Comparison of ENCODE assay signal across 19 cellular contexts in genomic region chr7:4838626-4839334, GRCh38. TPM values are rescaled to one million over a fixed set of nuclear protein-coding genes. Genes with fewer than 3 reads are reported as not detected.
"Had no signal": no experiment of that assay in that cellular context is flagged by ENCODE, and none has a peak within 500 bp of the region (broad histone marks: within the 10 kb centered on the region; RNA-seq: fewer than 3 reads in every experiment).

No MANE protein-coding gene starts in this region.

- H3K4me1 Mint-ChIP-seq: activated T-helper 17 cell treated with anti-CD3 and anti-CD28 coated beads, Interleukin-2, amount 50 U/mL, for 72 hours; T-cell had no signal

- H3K36me3 ChIP-seq: adrenal gland, neutrophil had no signal

- H3K9me3 ChIP-seq: adrenal gland, gastroesophageal sphincter, neutrophil, SK-N-SH had no signal

- H3K9me3 Mint-ChIP-seq: activated T-helper 17 cell treated with anti-CD3 and anti-CD28 coated beads, Interleukin-2, amount 50 U/mL, for 72 hours; T-cell had no signal

- ATAC-seq: activated T-helper 17 cell treated with anti-CD3 and anti-CD28 coated beads, Interleukin-2, amount 50 U/mL, for 72 hours; gastroesophageal sphincter; stimulated activated naive CD8-positive, alpha-beta T cell treated with anti-CD3 and anti-CD28 coated beads, Interleukin-15, Interleukin-2, amounts not matched to agents 100 U/mL and 50 U/mL, for 24 hours; T-cell had no signal

- H3K36me3 Mint-ChIP-seq: T-cell had no signal

- H3K4me3 ChIP-seq: adrenal gland, dorsolateral prefrontal cortex, gastroesophageal sphincter, hepatocyte, skin epidermis had no signal

- DNase-seq: activated CD4-positive, alpha-beta T cell treated with anti-CD3 and anti-CD28 coated beads for 1 hour; activated CD4-positive, alpha-beta T cell treated with anti-CD3 and anti-CD28 coated beads, Interleukin-2, amount 50 U/mL, for 48 hours; activated naive CD4-positive, alpha-beta T cell treated with anti-CD3 and anti-CD28 coated beads, Interleukin-2, amount 50 U/mL, for 16 hours; adrenal gland; erythroblast; stimulated activated naive CD8-positive, alpha-beta T cell treated with anti-CD3 and anti-CD28 coated beads, Interleukin-15, Interleukin-2, amounts not matched to agents 100 U/mL and 50 U/mL, for 24 hours; T-cell; T1000 had no signal

- H3K27me3 ChIP-seq: adrenal gland, dorsolateral prefrontal cortex, gastroesophageal sphincter, hepatocyte, neutrophil had no signal

- H3K27ac Mint-ChIP-seq: activated T-helper 17 cell treated with anti-CD3 and anti-CD28 coated beads, Interleukin-2, amount 50 U/mL, for 72 hours; T-cell had no signal

- H3K27ac ChIP-seq: adrenal gland, gastroesophageal sphincter, hepatocyte, neutrophil, parathyroid adenoma, skin epidermis had no signal

- H3K4me1 ChIP-seq: adrenal gland, parathyroid adenoma had no signal

- H3K4me3 Mint-ChIP-seq: activated T-helper 17 cell treated with anti-CD3 and anti-CD28 coated beads, Interleukin-2, amount 50 U/mL, for 72 hours; T-cell had no signal

RNA-seq across cellular contexts. Expression of gene PAPOLB, which starts 23.1 kb away (rescaled TPM):
- total RNA-seq: activated T-helper 17 cell treated with anti-CD3 and anti-CD28 coated beads, Interleukin-2, amount 50 U/mL, for 72 hours; adrenal gland; hepatocyte; renal cortical epithelial cell; T-cell had no signal
- polyA plus RNA-seq: hepatocyte, keratinocyte, liver, SK-N-SH had no signal

RNA-seq across cellular contexts. Expression of gene RADIL, which starts 44.7 kb away (rescaled TPM):
- total RNA-seq: renal cortical epithelial cell had no signal
- polyA plus RNA-seq: keratinocyte had no signal
